In the genomic region with DNA sequence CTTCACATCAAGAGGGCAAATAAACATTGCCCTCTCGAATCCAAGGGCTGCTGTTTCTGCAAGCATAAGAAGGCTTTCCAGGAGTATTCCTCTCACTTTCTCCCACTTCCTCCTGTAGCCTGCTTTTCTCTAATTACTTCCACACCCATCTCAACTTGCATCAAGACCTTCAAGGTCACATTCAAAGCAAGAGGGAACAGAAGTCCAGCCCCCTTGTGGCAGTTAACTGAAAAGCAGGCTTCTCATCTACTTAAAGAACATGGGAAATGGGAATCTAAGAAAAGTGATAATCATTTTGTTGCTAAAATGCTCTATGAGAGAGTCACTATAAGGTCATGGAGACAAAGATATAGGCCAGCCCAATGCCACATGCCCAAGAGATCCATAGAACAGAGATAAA, we compare ENCODE assay signal across 1 cellular context.
TF ChIP-seq lines count a peak whose summit lies in the region.

No MANE protein-coding gene starts in this region.

TF ChIP-seq in GM23338, 12 proteins besides CTCF, POLR2A, EP300 and RAD21 (continued from another document):
- TF ChIP-seq, protein P1, sequence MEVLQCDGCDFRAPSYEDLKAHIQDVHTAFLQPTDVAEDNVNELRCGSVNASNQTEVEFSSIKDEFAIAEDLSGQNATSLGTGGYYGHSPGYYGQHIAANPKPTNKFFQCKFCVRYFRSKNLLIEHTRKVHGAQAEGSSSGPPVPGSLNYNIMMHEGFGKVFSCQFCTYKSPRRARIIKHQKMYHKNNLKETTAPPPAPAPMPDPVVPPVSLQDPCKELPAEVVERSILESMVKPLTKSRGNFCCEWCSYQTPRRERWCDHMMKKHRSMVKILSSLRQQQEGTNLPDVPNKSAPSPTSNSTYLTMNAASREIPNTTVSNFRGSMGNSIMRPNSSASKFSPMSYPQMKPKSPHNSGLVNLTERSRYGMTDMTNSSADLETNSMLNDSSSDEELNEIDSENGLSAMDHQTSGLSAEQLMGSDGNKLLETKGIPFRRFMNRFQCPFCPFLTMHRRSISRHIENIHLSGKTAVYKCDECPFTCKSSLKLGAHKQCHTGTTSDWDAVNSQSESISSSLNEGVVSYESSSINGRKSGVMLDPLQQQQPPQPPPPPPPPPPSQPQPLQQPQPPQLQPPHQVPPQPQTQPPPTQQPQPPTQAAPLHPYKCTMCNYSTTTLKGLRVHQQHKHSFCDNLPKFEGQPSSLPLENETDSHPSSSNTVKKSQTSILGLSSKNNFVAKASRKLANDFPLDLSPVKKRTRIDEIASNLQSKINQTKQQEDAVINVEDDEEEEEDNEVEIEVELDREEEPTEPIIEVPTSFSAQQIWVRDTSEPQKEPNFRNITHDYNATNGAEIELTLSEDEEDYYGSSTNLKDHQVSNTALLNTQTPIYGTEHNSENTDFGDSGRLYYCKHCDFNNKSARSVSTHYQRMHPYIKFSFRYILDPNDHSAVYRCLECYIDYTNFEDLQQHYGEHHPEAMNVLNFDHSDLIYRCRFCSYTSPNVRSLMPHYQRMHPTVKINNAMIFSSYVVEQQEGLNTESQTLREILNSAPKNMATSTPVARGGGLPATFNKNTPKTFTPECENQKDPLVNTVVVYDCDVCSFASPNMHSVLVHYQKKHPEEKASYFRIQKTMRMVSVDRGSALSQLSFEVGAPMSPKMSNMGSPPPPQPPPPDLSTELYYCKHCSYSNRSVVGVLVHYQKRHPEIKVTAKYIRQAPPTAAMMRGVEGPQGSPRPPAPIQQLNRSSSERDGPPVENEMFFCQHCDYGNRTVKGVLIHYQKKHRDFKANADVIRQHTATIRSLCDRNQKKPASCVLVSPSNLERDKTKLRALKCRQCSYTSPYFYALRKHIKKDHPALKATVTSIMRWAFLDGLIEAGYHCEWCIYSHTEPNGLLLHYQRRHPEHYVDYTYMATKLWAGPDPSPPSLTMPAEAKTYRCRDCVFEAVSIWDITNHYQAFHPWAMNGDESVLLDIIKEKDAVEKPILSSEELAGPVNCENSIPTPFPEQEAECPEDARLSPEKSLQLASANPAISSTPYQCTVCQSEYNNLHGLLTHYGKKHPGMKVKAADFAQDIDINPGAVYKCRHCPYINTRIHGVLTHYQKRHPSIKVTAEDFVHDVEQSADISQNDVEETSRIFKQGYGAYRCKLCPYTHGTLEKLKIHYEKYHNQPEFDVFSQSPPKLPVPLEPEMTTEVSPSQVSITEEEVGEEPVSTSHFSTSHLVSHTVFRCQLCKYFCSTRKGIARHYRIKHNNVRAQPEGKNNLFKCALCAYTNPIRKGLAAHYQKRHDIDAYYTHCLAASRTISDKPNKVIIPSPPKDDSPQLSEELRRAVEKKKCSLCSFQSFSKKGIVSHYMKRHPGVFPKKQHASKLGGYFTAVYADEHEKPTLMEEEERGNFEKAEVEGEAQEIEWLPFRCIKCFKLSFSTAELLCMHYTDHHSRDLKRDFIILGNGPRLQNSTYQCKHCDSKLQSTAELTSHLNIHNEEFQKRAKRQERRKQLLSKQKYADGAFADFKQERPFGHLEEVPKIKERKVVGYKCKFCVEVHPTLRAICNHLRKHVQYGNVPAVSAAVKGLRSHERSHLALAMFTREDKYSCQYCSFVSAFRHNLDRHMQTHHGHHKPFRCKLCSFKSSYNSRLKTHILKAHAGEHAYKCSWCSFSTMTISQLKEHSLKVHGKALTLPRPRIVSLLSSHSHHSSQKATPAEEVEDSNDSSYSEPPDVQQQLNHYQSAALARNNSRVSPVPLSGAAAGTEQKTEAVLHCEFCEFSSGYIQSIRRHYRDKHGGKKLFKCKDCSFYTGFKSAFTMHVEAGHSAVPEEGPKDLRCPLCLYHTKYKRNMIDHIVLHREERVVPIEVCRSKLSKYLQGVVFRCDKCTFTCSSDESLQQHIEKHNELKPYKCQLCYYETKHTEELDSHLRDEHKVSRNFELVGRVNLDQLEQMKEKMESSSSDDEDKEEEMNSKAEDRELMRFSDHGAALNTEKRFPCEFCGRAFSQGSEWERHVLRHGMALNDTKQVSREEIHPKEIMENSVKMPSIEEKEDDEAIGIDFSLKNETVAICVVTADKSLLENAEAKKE (CRISPR knock-in tag; IDR thresholded peaks at IDR 0.05), result 0 out of 2 replicates have a peak, but pooled peaks have one; percentile 14
TF ChIP-seq in GM23338: peak in this region for 1.
